ENCODE assay signal across 11 cellular contexts in the genomic region with DNA sequence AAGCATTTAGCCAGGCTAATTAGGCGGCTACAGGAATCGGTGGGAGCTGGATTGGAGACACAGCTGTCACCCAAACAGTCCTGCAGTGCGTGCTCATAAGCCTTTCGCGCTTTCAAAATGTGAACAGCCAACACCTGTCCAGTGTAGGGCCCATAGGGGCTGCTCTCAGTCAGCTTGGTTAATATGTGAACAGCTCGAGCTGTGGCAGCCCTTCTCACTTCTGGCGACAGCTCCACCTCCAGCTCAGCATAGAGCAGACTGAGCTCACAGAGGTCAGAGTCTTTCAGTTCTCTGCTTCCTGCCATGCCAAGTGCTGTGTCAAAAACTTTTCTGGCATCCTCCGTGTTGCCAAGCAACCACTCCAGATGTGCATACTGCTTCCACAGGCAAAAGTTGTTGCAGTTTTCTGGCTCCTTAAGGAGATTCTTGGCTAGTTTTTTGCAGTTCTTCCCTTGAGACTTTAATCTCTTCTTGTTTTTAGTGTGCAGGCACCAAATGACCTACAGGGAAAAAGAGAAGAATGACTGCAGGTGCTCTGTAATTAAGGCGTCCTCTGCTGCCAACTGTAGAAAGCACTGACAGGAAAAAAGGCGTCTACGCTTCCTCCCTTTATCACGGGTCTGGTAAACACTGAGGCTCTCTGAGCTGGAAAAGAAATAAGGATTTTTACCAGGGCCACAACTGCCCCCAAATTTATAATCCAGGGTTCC. TPM values are rescaled to one million over a fixed set of nuclear protein-coding genes. Genes with fewer than 3 reads are reported as not detected.
DNase-seq lines count a peak whose midpoint lies in the region; ATAC-seq and TF ChIP-seq lines count a peak whose summit lies in the region.
"Had no signal": no experiment of that assay in that cellular context is flagged by ENCODE, and none has a peak within 500 bp of the region (broad histone marks: within the 10 kb centered on the region; RNA-seq: fewer than 3 reads in every experiment).

No MANE protein-coding gene starts in this region.

- TF ChIP-seq CTCF in IMR-90 (conservative IDR thresholded peaks at IDR 0.05; ENCODE audit: low read depth, low read length) (no peak), left ventricle myocardium inferior (IDR thresholded peaks at IDR 0.05; ENCODE audit: borderline replicate concordance) (no peak), WTC11 (IDR thresholded peaks at IDR 0.05) (no peak), gastroesophageal sphincter (IDR thresholded peaks at IDR 0.05) (no peak)

- H2AK5ac ChIP-seq in IMR-90 (ENCODE audit: low read depth, low read length) = no peak overlapping the region

- H3K27me3 Mint-ChIP-seq in WTC11 (ENCODE audit: low read depth) = no peaks in the 10 kb centered on the region

- no peaks in the 10 kb centered on the region for H4K20me1 ChIP-seq in IMR-90 (ENCODE audit: insufficient read depth, low read length)

- no peak overlapping the region for H3K4me3 Mint-ChIP-seq in WTC11

- dilution Hi-C loops in IMR-90 (cut with HindIII; ENCODE audit: low sequenced_read_pairs, unreplicated experiment) = no loop called here

- H3K18ac ChIP-seq in IMR-90 (ENCODE audit: low read depth, low read length) = no peak overlapping the region

- 74% methylated on average over 6 of the region's 12 CpGs; no CpG with 5 or more reads in 1 of the 2 experiments for WGBS in IMR-90 (ENCODE audit: extremely low coverage in 2 of 2, insufficient read length in 1 of 2), 2 experiments
- WGBS in gastroesophageal sphincter (ENCODE audit: low coverage in 1 of 2), 2 donors = 30 to 44% methylated on average over 5 to 6 of the region's 12 CpGs

- no peak overlapping the region for H3K14ac ChIP-seq in IMR-90 (replicated peaks; ENCODE audit: low read depth, low read length)

- intact Hi-C loops in IMR-90 (cut with micrococcal nuclease) = loop anchor here (5.0 kb wide), 1 partner anchor 108 kb away; a partner anchor contains a TSS
- intact Hi-C loops in left ventricle myocardium inferior (cut with micrococcal nuclease) = no loop called here

- peaks cover 39% of the 10 kb centered on the region for H3K36me3 ChIP-seq in IMR-90 (ENCODE audit: control insufficient read depth, insufficient read depth, low read length)
- H3K36me3 ChIP-seq in left ventricle myocardium inferior = peaks cover 60% of the 10 kb centered on the region
- H3K36me3 ChIP-seq in gastroesophageal sphincter = peaks cover 0 to 94% of the 10 kb centered on the region in 2 donors

- CTCF ChIA-PET in IMR-90 (lab: Yijun Ruan, JAX) = interaction anchor here (0.5 to 2.4 kb wide), 7 partner anchors 10 to 468 kb away, joined by 3 to 7 read pairs (median 3); a partner anchor contains a TSS
- CTCF ChIA-PET in WTC11 (lab: Charles Lee) = interaction anchor here (0.7 to 4.4 kb wide), 20 partner anchors 12 to 472 kb away, joined by 3 to 33 read pairs (median 4); no protein-coding TSS in a partner anchor

- no peaks in the 10 kb centered on the region for H3K9me3 ChIP-seq in IMR-90 (ENCODE audit: control insufficient read depth, insufficient read depth, low read length)
- no peaks in the 10 kb centered on the region for H3K9me3 ChIP-seq in left ventricle myocardium inferior (replicated peaks)
- no peaks in the 10 kb centered on the region for H3K9me3 ChIP-seq in gastroesophageal sphincter
- H3K9me3 ChIP-seq: HAP-1, vagina had no signal

- H3K36me3 Mint-ChIP-seq in WTC11 = peaks cover 25% of the 10 kb centered on the region

- no peak overlapping the region for H3K9ac ChIP-seq in IMR-90 (ENCODE audit: low read depth, low read length)

- POLR2A ChIA-PET in IMR-90 (lab: Charles Lee; ENCODE audit: unreplicated experiment) = interaction anchor here (0.7 kb wide), 1 partner anchor 1012 kb away, joined by 3 read pairs; no protein-coding TSS in a partner anchor
- POLR2A ChIA-PET in WTC11 (lab: Charles Lee) = interaction anchor here (0.9 kb wide), 1 partner anchor 111 kb away, joined by 3 read pairs; no protein-coding TSS in a partner anchor

- H2BK15ac ChIP-seq in IMR-90 (ENCODE audit: low read depth, low read length) = no peak overlapping the region

- TF ChIP-seq RAD21 in IMR-90 (IDR thresholded peaks at IDR 0.05; ENCODE audit: low read length) = no peak

- no peak for TF ChIP-seq POLR2A in IMR-90 (IDR thresholded peaks at IDR 0.05; ENCODE audit: low read depth, low read length)
- TF ChIP-seq POLR2A in gastroesophageal sphincter (IDR thresholded peaks at IDR 0.05) = no peak

- H3K4me1 ChIP-seq in IMR-90 (ENCODE audit: control insufficient read depth, insufficient read depth, low read length) (no peaks in the 10 kb centered on the region), left ventricle myocardium inferior (peaks cover 23% of the 10 kb centered on the region), gastroesophageal sphincter (peaks cover 0 to 19% (median 0%) of the 10 kb centered on the region in 3 donors)
- H3K4me1 ChIP-seq: HAP-1, vagina had no signal

- H2AK9ac ChIP-seq in IMR-90 (replicated peaks; ENCODE audit: low read depth, low read length, poor library complexity) = no peak overlapping the region

- in situ Hi-C loops in IMR-90 (cut with MboI; ENCODE audit: low sequenced_read_pairs) = loop anchor here (25.0 kb wide), 1 partner anchor 874 kb away; no protein-coding TSS in a partner anchor

- H3K27ac ChIP-seq in IMR-90 (ENCODE audit: insufficient read depth, low read length) (no peak overlapping the region), left ventricle myocardium inferior (replicated peaks) (peak overlapping the region; percentile 59), gastroesophageal sphincter (no peak overlapping the region)
- H3K27ac ChIP-seq: vagina had no signal

- H4K91ac ChIP-seq in IMR-90 (ENCODE audit: insufficient read depth, low read depth, low read length) = no peak overlapping the region

- ATAC-seq in GM18511 (IDR thresholded peaks at IDR 0.05; ENCODE audit: unreplicated experiment) (peak; percentile 95), GM21576 (IDR thresholded peaks at IDR 0.05; ENCODE audit: unreplicated experiment) (peak; percentile 86), IMR-90 (ENCODE audit: low read depth) (no peak; the same call in 1 of the 2 replicates), WTC11 (no peak), gastroesophageal sphincter (no peak)

- no peak overlapping the region for H2BK5ac ChIP-seq in IMR-90 (ENCODE audit: low read depth, low read length, poor library complexity, severe bottlenecking)

- H4K5ac ChIP-seq in IMR-90 (ENCODE audit: low read depth, low read length) = no peak overlapping the region

- H3K4me2 ChIP-seq in IMR-90 (ENCODE audit: low read depth, low read length) = no peak overlapping the region

- H2BK20ac ChIP-seq in IMR-90 (ENCODE audit: low read depth, low read length) = no peak overlapping the region

- BruUV-seq in IMR-90 (replicated peaks; lab: Mats Ljungman, UMichigan) = no TSS peak

- H3K79me1 ChIP-seq in IMR-90 (ENCODE audit: low read depth in 1 of 2, low read length in 2 of 2) = no peaks in the 10 kb centered on the region; a peak in 1 of 4 replicates

- H3K27me3 ChIP-seq in IMR-90 (ENCODE audit: control insufficient read depth, insufficient read depth, low read length) = no peaks in the 10 kb centered on the region
- H3K27me3 ChIP-seq in left ventricle myocardium inferior (ENCODE audit: low read depth) = no peaks in the 10 kb centered on the region
- no peaks in the 10 kb centered on the region for H3K27me3 ChIP-seq in gastroesophageal sphincter
- H3K27me3 ChIP-seq: vagina had no signal

- H2AFZ ChIP-seq in IMR-90 (replicated peaks; ENCODE audit: low read length, poor library complexity) = no peak overlapping the region

- no peak overlapping the region for H3K56ac ChIP-seq in IMR-90 (ENCODE audit: extremely low read depth, insufficient read depth, low read length)

- H3K4me3 ChIP-seq in IMR-90 (ENCODE audit: insufficient read depth, low read depth, low read length) = no peak overlapping the region
- no peak overlapping the region for H3K4me3 ChIP-seq in left ventricle myocardium inferior
- no peak overlapping the region for H3K4me3 ChIP-seq in gastroesophageal sphincter
- H3K4me3 ChIP-seq: HAP-1, vagina had no signal

- no peaks in the 10 kb centered on the region; the same call in 1 of the 2 replicates for H3K9me1 ChIP-seq in IMR-90 (ENCODE audit: insufficient read depth, low read length)

- H3K27ac Mint-ChIP-seq in WTC11 = no peak overlapping the region

- TF ChIP-seq EP300 in gastroesophageal sphincter (IDR thresholded peaks at IDR 0.05) = no peak

- H3K9me3 Mint-ChIP-seq in WTC11 = no peaks in the 10 kb centered on the region

- H3K4ac ChIP-seq in IMR-90 (ENCODE audit: low read depth, low read length) = no peak overlapping the region

- no peak overlapping the region for H3K23ac ChIP-seq in IMR-90 (ENCODE audit: low read depth, low read length)

- no peak overlapping the region for H2BK120ac ChIP-seq in IMR-90 (ENCODE audit: low read depth, low read length)

- DNase-seq in IMR-90 (peak; percentile 25), left ventricle myocardium inferior (peak; percentile 34), WTC11 (ENCODE audit: low spot score) (no peak), CD1c-positive myeloid dendritic cell (ENCODE audit: extremely low spot score) (no peak)
- DNase-seq in activated CD4-positive, CD25-positive, alpha-beta regulatory T cell (lab: John Stamatoyannopoulos, UW) = no peak
- DNase-seq: NCI-H526 treated with DMSO at 0.1 percent for 48 hours had no signal

- peaks cover 18% of the 10 kb centered on the region for H3K4me1 Mint-ChIP-seq in WTC11

- no peak overlapping the region for H4K8ac ChIP-seq in IMR-90 (ENCODE audit: low read depth in 2 of 2, low read length in 2 of 2)

TF ChIP-seq in IMR-90, 13 proteins besides CTCF, POLR2A, EP300 and RAD21 (continues in another document):
- TF ChIP-seq FOS (IDR thresholded peaks at IDR 0.05; ENCODE audit: low read depth, low read length) (no peak), NFE2L2 (IDR thresholded peaks at IDR 0.05; ENCODE audit: low read depth, low read length) (no peak), RCOR1 (IDR thresholded peaks at IDR 0.05; ENCODE audit: insufficient replicate concordance, low read length) (no peak)

TF ChIP-seq in WTC11, 78 proteins besides CTCF, POLR2A, EP300 and RAD21 (continues in another document):
- TF ChIP-seq ZNF263 (CRISPR knock-in tag; IDR thresholded peaks at IDR 0.05; ENCODE audit: low read depth) (no peak), TEAD1 (CRISPR knock-in tag; IDR thresholded peaks at IDR 0.05) (no peak)

RNA-seq across cellular contexts. Expression of a gene that starts 32.4 kb away (rescaled TPM):
- total RNA-seq in IMR-90 (2012; rRNA removed) (194 and 325 TPM in 2 replicates), left ventricle myocardium inferior (121 TPM), WTC11 (2021) (75.9 to 92.8 TPM (median 88.9 TPM) in 3 replicates), gastroesophageal sphincter (100 to 1,000 TPM; 147 to 228 (median 150) TPM)
- 150 and 181 TPM in 2 replicates for polyA plus RNA-seq in IMR-90 (2012; rRNA removed)
- polyA plus RNA-seq in IMR-90 (2012; cell fraction: cytosol; rRNA removed) = 24.3 and 34.6 TPM in 2 replicates
- polyA plus RNA-seq in IMR-90 (2012; cell fraction: nucleus; rRNA removed; ENCODE audit: low replicate concordance) = 8.4 and 77.4 TPM in 2 replicates

RNA-seq across cellular contexts. Expression of a gene that starts 42.9 kb away (rescaled TPM):
- total RNA-seq in IMR-90 (2012; rRNA removed) (7.5 and 9.3 TPM in 2 replicates), left ventricle myocardium inferior (10.5 TPM), WTC11 (2021) (12.1 to 13.5 TPM (median 12.2 TPM) in 3 replicates), gastroesophageal sphincter (10 to 100 TPM in 2 of 4 donors, 1 to 10 TPM in 2; 7.8 to 28.0 (median 11.2) TPM)
- polyA plus RNA-seq in IMR-90 (2012; rRNA removed) = 4.0 and 4.5 TPM in 2 replicates
- 1.7 and 3.9 TPM in 2 replicates for polyA plus RNA-seq in IMR-90 (2012; cell fraction: cytosol; rRNA removed)
- 11.3 and 16.3 TPM in 2 replicates for polyA plus RNA-seq in IMR-90 (2012; cell fraction: nucleus; rRNA removed; ENCODE audit: low replicate concordance)

Comparison
In these comparisons a context has a peak if more than half of its experiments do, and no peak if none do; other contexts are left out.
1. ATAC-seq: peak in GM18511 (single experiment) and GM21576 (single experiment); none in IMR-90 (single experiment), WTC11 (single experiment) and gastroesophageal sphincter (single experiment).
2. DNase-seq: peak in IMR-90 (single experiment) and left ventricle myocardium inferior (single experiment); none in activated CD4-positive, CD25-positive, alpha-beta regulatory T cell (0 of 4), WTC11 (single experiment) and CD1c-positive myeloid dendritic cell (single experiment).